ENCODE assay signal across 2 cellular contexts in the genomic region with DNA sequence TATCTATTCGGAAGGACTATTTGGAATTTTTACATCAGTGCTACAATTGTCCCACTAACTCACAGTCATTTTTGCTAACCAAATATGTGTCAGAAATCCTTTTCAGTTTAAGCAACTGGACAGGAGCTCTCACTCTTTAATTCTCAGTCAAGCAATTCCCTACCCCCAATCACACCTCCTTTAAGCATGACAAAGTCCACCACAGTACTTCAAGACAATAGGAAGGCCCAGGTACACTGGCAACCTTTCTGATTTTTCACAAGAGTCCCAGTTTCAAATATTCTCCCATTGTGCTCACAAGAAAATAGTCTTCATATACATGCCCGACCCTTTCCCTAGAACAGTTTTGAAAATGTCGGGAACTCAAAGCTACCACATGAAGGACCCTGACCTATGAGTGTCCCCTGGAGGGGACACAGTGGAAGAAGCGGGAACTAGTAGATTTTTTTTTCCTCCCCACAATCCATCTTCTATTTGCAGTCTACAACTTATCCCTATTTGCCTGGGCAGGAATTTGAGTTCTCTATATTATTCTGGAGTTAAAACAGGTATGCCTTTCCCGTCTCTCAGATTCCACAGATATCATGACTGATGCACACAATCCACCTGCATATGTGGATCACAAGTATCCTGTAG.
TF ChIP-seq lines count a peak whose summit lies in the region.

No MANE protein-coding gene starts in this region.

TF ChIP-seq in H1, 55 proteins besides CTCF, POLR2A, EP300 and RAD21 (continued from another document):
- no peak for TF ChIP-seq MAX (IDR thresholded peaks at IDR 0.05)
- no peak for TF ChIP-seq SP1 (IDR thresholded peaks at IDR 0.05; ENCODE audit: low read depth, low read length)
- TF ChIP-seq, protein P1, sequence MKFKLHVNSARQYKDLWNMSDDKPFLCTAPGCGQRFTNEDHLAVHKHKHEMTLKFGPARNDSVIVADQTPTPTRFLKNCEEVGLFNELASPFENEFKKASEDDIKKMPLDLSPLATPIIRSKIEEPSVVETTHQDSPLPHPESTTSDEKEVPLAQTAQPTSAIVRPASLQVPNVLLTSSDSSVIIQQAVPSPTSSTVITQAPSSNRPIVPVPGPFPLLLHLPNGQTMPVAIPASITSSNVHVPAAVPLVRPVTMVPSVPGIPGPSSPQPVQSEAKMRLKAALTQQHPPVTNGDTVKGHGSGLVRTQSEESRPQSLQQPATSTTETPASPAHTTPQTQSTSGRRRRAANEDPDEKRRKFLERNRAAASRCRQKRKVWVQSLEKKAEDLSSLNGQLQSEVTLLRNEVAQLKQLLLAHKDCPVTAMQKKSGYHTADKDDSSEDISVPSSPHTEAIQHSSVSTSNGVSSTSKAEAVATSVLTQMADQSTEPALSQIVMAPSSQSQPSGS (IDR thresholded peaks at IDR 0.05; ENCODE audit: low read length): no peak
- no peak for TF ChIP-seq SP2 (IDR thresholded peaks at IDR 0.05; ENCODE audit: low read length)
- no peak for TF ChIP-seq KDM1A (IDR thresholded peaks at IDR 0.05; ENCODE audit: borderline replicate concordance, low read length)
- TF ChIP-seq CHD2 (IDR thresholded peaks at IDR 0.05; ENCODE audit: low read length): no peak
- TF ChIP-seq CTBP2 (IDR thresholded peaks at IDR 0.05; ENCODE audit: borderline replicate concordance, insufficient read depth, insufficient read length, low read length): no peak
- TF ChIP-seq TBP (IDR thresholded peaks at IDR 0.05; ENCODE audit: low read depth, low read length): no peak

TF ChIP-seq in liver, 16 proteins besides CTCF, POLR2A, EP300 and RAD21 (continued from another document):
- TF ChIP-seq TAF1 (conservative IDR thresholded peaks at IDR 0.05) (no peak), FOXA1 (IDR thresholded peaks at IDR 0.05) (no peak), REST (IDR thresholded peaks at IDR 0.05) (no peak), HNF4A (conservative IDR thresholded peaks at IDR 0.05) (no peak), HNF4G (IDR thresholded peaks at IDR 0.05) (no peak), SP1 (IDR thresholded peaks at IDR 0.05) (no peak), NR2F2 (IDR thresholded peaks at IDR 0.05) (no peak), MAX (IDR thresholded peaks at IDR 0.05) (no peak)
- TF ChIP-seq, protein P2, sequence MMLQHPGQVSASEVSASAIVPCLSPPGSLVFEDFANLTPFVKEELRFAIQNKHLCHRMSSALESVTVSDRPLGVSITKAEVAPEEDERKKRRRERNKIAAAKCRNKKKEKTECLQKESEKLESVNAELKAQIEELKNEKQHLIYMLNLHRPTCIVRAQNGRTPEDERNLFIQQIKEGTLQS (IDR thresholded peaks at IDR 0.05): no peak
